In genomic region chr6:32843321-32843978, GRCh38 we compare ENCODE assay signal across 8 cellular contexts. TPM values are rescaled to one million over a fixed set of nuclear protein-coding genes. Genes with fewer than 3 reads are reported as not detected.
DNase-seq lines count a peak whose midpoint lies in the region; ATAC-seq, FAIRE-seq and TF ChIP-seq lines count a peak whose summit lies in the region.

No MANE protein-coding gene starts in this region.

- H3K4me3 Mint-ChIP-seq in activated CD8-positive, alpha-beta T cell treated with anti-CD3 and anti-CD28 coated beads, Interleukin-2, amount 10 ng/mL, durations not matched to agents 7 days and 5 days: peak overlapping the region; percentile 98
- H3K4me3 Mint-ChIP-seq in stimulated activated memory B cell treated with anti-CD40 and anti-IgM and Interleukin-4, amounts not matched to agents 10 μg/mL and 1 μg/mL and 100 μg/mL, for 72 hours: peak overlapping the region; percentile 98

- no peaks in the 10 kb centered on the region for H3K9me3 Mint-ChIP-seq in activated CD8-positive, alpha-beta T cell treated with anti-CD3 and anti-CD28 coated beads, Interleukin-2, amount 10 ng/mL, durations not matched to agents 7 days and 5 days (ENCODE audit: insufficient read depth)
- H3K9me3 Mint-ChIP-seq in stimulated activated memory B cell treated with anti-CD40 and anti-IgM and Interleukin-4, amounts not matched to agents 10 μg/mL and 1 μg/mL and 100 μg/mL, for 72 hours: no peaks in the 10 kb centered on the region

- POLR2A ChIA-PET in A549 (lab: Yijun Ruan, JAX): interaction anchor here (2.5 kb wide), 1 partner anchor 10 kb away, joined by 16 read pairs; the partner anchor contains the start of genes PSMB9 and TAP1
- POLR2A ChIA-PET in activated CD8-positive, alpha-beta T cell treated with anti-CD3 and anti-CD28 coated beads, Interleukin-2, amount 10 ng/mL, durations not matched to agents 7 days and 5 days (lab: Charles Lee): interaction anchor here (0.5 to 11.9 kb wide), 11 partner anchors 8 to 1859 kb away, joined by 3 to 812 read pairs (median 4); partner anchors contain the start of genes BRD2, PSMB9 and TAP1
- POLR2A ChIA-PET in HEK293T (lab: Yijun Ruan, JAX): interaction anchor here (2.4 kb wide), 1 partner anchor 11 kb away, joined by 17 read pairs; the partner anchor contains the start of genes PSMB9 and TAP1

- H3K36me3 ChIP-seq in iPS-15b (ENCODE audit: control insufficient read depth, insufficient read depth, low read length): peaks cover 2% of the 10 kb centered on the region

- FAIRE-seq in A549 (lab: Jason Lieb, UNC) (no peak), GM19239 (lab: Jason Lieb, UNC) (peak; percentile 91)

- TF ChIP-seq EP300 in A549 (IDR thresholded peaks at IDR 0.05): no peak

- H3K4me3 ChIP-seq in A549: peak overlapping the region; percentile 55
- H3K4me3 ChIP-seq in iPS-15b (ENCODE audit: low read depth, low read length): peak overlapping the region; percentile 98

- no peak for TF ChIP-seq POLR2A in A549 (IDR thresholded peaks at IDR 0.05; ENCODE audit: low read length)

- peaks cover 17% of the 10 kb centered on the region for H3K27me3 ChIP-seq in iPS-15b (ENCODE audit: control insufficient read depth, insufficient read depth, low read length)

- peak overlapping the region; percentile 99 for H3K27ac Mint-ChIP-seq in activated CD8-positive, alpha-beta T cell treated with anti-CD3 and anti-CD28 coated beads, Interleukin-2, amount 10 ng/mL, durations not matched to agents 7 days and 5 days
- H3K27ac Mint-ChIP-seq in stimulated activated memory B cell treated with anti-CD40 and anti-IgM and Interleukin-4, amounts not matched to agents 10 μg/mL and 1 μg/mL and 100 μg/mL, for 72 hours: peak overlapping the region; percentile 100

- H3K4me2 ChIP-seq in A549: peak overlapping the region; percentile 82

- no peaks in the 10 kb centered on the region for H3K27me3 Mint-ChIP-seq in activated CD8-positive, alpha-beta T cell treated with anti-CD3 and anti-CD28 coated beads, Interleukin-2, amount 10 ng/mL, durations not matched to agents 7 days and 5 days (ENCODE audit: low read depth)
- H3K27me3 Mint-ChIP-seq in stimulated activated memory B cell treated with anti-CD40 and anti-IgM and Interleukin-4, amounts not matched to agents 10 μg/mL and 1 μg/mL and 100 μg/mL, for 72 hours: no peaks in the 10 kb centered on the region

- H3K4me1 ChIP-seq in A549: 0 out of 3 replicates have a peak, but pooled peaks cover 5% of the 10 kb centered on the region
- peaks cover 2% of the 10 kb centered on the region for H3K4me1 ChIP-seq in iPS-15b (ENCODE audit: control insufficient read depth, insufficient read depth, low read length)

- 12% methylated on average over 23 of the region's 28 CpGs for WGBS in A549 (ENCODE audit: missing lambda C conversion rate)

- DNase-seq in A549 (ENCODE audit: low read depth in 1 of 2, low spot score in 1 of 2) (no peak), GM19239 (ENCODE audit: insufficient read length, low spot score) (no peak), NCI-H1436 treated with DMSO at 0.1 percent for 48 hours (lab: John Stamatoyannopoulos, UW) (no peak), HEK293T (ENCODE audit: extremely low spot score) (no peak), NCI-H2029 (lab: John Stamatoyannopoulos, UW) (no peak)
- no peak for DNase-seq in activated CD8-positive, alpha-beta T cell treated with anti-CD3 and anti-CD28 coated beads, Interleukin-2, amount 10 ng/mL, durations not matched to agents 7 days and 5 days

- peak overlapping the region; percentile 75 to 90 for H3K27ac ChIP-seq in A549

- no peak for TF ChIP-seq CTCF in A549 (IDR thresholded peaks at IDR 0.05)

- H3K9ac ChIP-seq in iPS-15b (ENCODE audit: low read depth, low read length): peak overlapping the region; percentile 54

- ATAC-seq in A549: peak; percentile 2 to 3; a peak in 3 of 6 replicates
- ATAC-seq in activated CD8-positive, alpha-beta T cell treated with anti-CD3 and anti-CD28 coated beads, Interleukin-2, amount 10 ng/mL, durations not matched to agents 7 days and 5 days: no peak
- no peak for ATAC-seq in stimulated activated memory B cell treated with anti-CD40 and anti-IgM and Interleukin-4, amounts not matched to agents 10 μg/mL and 1 μg/mL and 100 μg/mL, for 72 hours

- H3K36me3 Mint-ChIP-seq in activated CD8-positive, alpha-beta T cell treated with anti-CD3 and anti-CD28 coated beads, Interleukin-2, amount 10 ng/mL, durations not matched to agents 7 days and 5 days (ENCODE audit: low read depth): peaks cover 86% of the 10 kb centered on the region
- peaks cover 78% of the 10 kb centered on the region for H3K36me3 Mint-ChIP-seq in stimulated activated memory B cell treated with anti-CD40 and anti-IgM and Interleukin-4, amounts not matched to agents 10 μg/mL and 1 μg/mL and 100 μg/mL, for 72 hours

- H3K9me3 ChIP-seq in A549: no peaks in the 10 kb centered on the region
- H3K9me3 ChIP-seq in iPS-15b (ENCODE audit: control insufficient read depth, insufficient read depth, low read length): no peaks in the 10 kb centered on the region

- peaks cover 68% of the 10 kb centered on the region for H3K4me1 Mint-ChIP-seq in activated CD8-positive, alpha-beta T cell treated with anti-CD3 and anti-CD28 coated beads, Interleukin-2, amount 10 ng/mL, durations not matched to agents 7 days and 5 days (ENCODE audit: low read depth)
- peaks cover 67% of the 10 kb centered on the region for H3K4me1 Mint-ChIP-seq in stimulated activated memory B cell treated with anti-CD40 and anti-IgM and Interleukin-4, amounts not matched to agents 10 μg/mL and 1 μg/mL and 100 μg/mL, for 72 hours

- TF ChIP-seq RAD21 in A549 (conservative IDR thresholded peaks at IDR 0.05 in 1 of 2, IDR thresholded peaks at IDR 0.05 in 1 of 2): no peak

- CTCF ChIA-PET in A549 (lab: Yijun Ruan, JAX) (interaction anchor here (1.8 to 10.9 kb wide), 3 partner anchors 14 to 141 kb away, joined by 7 to 253 read pairs (median 225); partner anchors contain the start of genes PSMB9 and TAP1), HEK293T (lab: Yijun Ruan, JAX) (no interaction called here)
- CTCF ChIA-PET in activated CD8-positive, alpha-beta T cell treated with anti-CD3 and anti-CD28 coated beads, Interleukin-2, amount 10 ng/mL, durations not matched to agents 7 days and 5 days (lab: Charles Lee): interaction anchor here (2.3 to 10.8 kb wide), 4 partner anchors 11 to 141 kb away, joined by 10 to 512 read pairs (median 56); partner anchors contain the start of genes PSMB9 and TAP1

TF ChIP-seq in A549, 52 proteins besides CTCF, POLR2A, EP300 and RAD21 (continues in another document):
- no peak for TF ChIP-seq HES2 (IDR thresholded peaks at IDR 0.05)

TF ChIP-seq in HEK293T, 16 proteins besides CTCF, POLR2A, EP300 and RAD21:
- TF ChIP-seq ZNF384 (IDR thresholded peaks at IDR 0.05) (no peak), FOXK2 (IDR thresholded peaks at IDR 0.05) (no peak), FOXA1 (IDR thresholded peaks at IDR 0.05) (no peak), ARNT (IDR thresholded peaks at IDR 0.05) (no peak), NFRKB (IDR thresholded peaks at IDR 0.05) (no peak), L3MBTL2 (conservative IDR thresholded peaks at IDR 0.05) (no peak), CTBP1 (IDR thresholded peaks at IDR 0.05; ENCODE audit: borderline replicate concordance) (no peak), LEF1 (IDR thresholded peaks at IDR 0.05; ENCODE audit: borderline replicate concordance) (no peak), BHLHE40 (IDR thresholded peaks at IDR 0.05; ENCODE audit: borderline replicate concordance) (no peak)
TF ChIP-seq in HEK293T: peak in this region for 0.

RNA-seq across cellular contexts. Expression of gene PSMB8, which starts 0.4 kb away (rescaled TPM):
- polyA plus RNA-seq in A549 (2011; rRNA removed): 18.7 and 20.2 TPM in 2 replicates
- 11.4 and 13.4 TPM in 2 replicates for polyA plus RNA-seq in A549 (2012; cell fraction: cytosol; rRNA removed)
- polyA plus RNA-seq in A549 (2012; cell fraction: nucleus; rRNA removed): 10.3 and 11.9 TPM in 2 replicates
- 14.6 to 16.6 TPM (median 15.9 TPM) in 3 replicates for polyA plus RNA-seq in A549 (2017; fragmentation: RNase III; extraction: RNeasy Plus Mini Kit Qiagen cat#74134 plus additional on column Dnase treatment)
- 7.3 and 9.3 TPM in 2 replicates for polyA minus RNA-seq in A549 (2011; rRNA and poly(A)+ RNA removed)
- total RNA-seq in activated CD8-positive, alpha-beta T cell treated with anti-CD3 and anti-CD28 coated beads, Interleukin-2, amount 10 ng/mL, durations not matched to agents 7 days and 5 days: 100 to 1,000 TPM; 385 to 397 TPM

RNA-seq across cellular contexts. Expression of gene TAP2, which starts 4.9 kb away (rescaled TPM):
- polyA plus RNA-seq in A549 (2011; rRNA removed): 11.4 and 12.1 TPM in 2 replicates
- polyA plus RNA-seq in A549 (2012; cell fraction: cytosol; rRNA removed): 13.0 and 19.3 TPM in 2 replicates
- polyA plus RNA-seq in A549 (2012; cell fraction: nucleus; rRNA removed): 19.1 and 32.6 TPM in 2 replicates
- polyA plus RNA-seq in A549 (2017; fragmentation: RNase III; extraction: RNeasy Plus Mini Kit Qiagen cat#74134 plus additional on column Dnase treatment): 15.9 to 18.4 TPM (median 16.5 TPM) in 3 replicates
- polyA minus RNA-seq in A549 (2011; rRNA and poly(A)+ RNA removed): 21.0 and 42.2 TPM in 2 replicates
- 100 to 1,000 TPM; 145 to 159 TPM for total RNA-seq in activated CD8-positive, alpha-beta T cell treated with anti-CD3 and anti-CD28 coated beads, Interleukin-2, amount 10 ng/mL, durations not matched to agents 7 days and 5 days

RNA-seq across cellular contexts. Expression of gene TAP1, which starts 10.1 kb away (rescaled TPM):
- polyA plus RNA-seq in A549 (2011; rRNA removed) (21.2 and 28.2 TPM in 2 replicates), A549 (2017; fragmentation: RNase III; extraction: RNeasy Plus Mini Kit Qiagen cat#74134 plus additional on column Dnase treatment) (19.0 to 25.8 TPM (median 21.4 TPM) in 3 replicates)
- 16.4 and 19.8 TPM in 2 replicates for polyA plus RNA-seq in A549 (2012; cell fraction: cytosol; rRNA removed)
- 24.1 and 26.7 TPM in 2 replicates for polyA plus RNA-seq in A549 (2012; cell fraction: nucleus; rRNA removed)
- 24.5 and 30.3 TPM in 2 replicates for polyA minus RNA-seq in A549 (2011; rRNA and poly(A)+ RNA removed)
- total RNA-seq in activated CD8-positive, alpha-beta T cell treated with anti-CD3 and anti-CD28 coated beads, Interleukin-2, amount 10 ng/mL, durations not matched to agents 7 days and 5 days: 100 to 1,000 TPM; 319 to 328 TPM

RNA-seq across cellular contexts. Expression of gene PSMB9, which starts 10.5 kb away (rescaled TPM):
- polyA plus RNA-seq in A549 (2011; rRNA removed) (11.7 and 12.5 TPM in 2 replicates), A549 (2017; fragmentation: RNase III; extraction: RNeasy Plus Mini Kit Qiagen cat#74134 plus additional on column Dnase treatment) (9.2 to 18.9 TPM (median 12.0 TPM) in 3 replicates)
- polyA plus RNA-seq in A549 (2012; cell fraction: cytosol; rRNA removed): 39.1 TPM in 2 replicates
- polyA plus RNA-seq in A549 (2012; cell fraction: nucleus; rRNA removed): 18.5 and 19.2 TPM in 2 replicates
- polyA minus RNA-seq in A549 (2011; rRNA and poly(A)+ RNA removed): 8.1 and 8.9 TPM in 2 replicates
- 100 to 1,000 TPM; 319 to 325 TPM for total RNA-seq in activated CD8-positive, alpha-beta T cell treated with anti-CD3 and anti-CD28 coated beads, Interleukin-2, amount 10 ng/mL, durations not matched to agents 7 days and 5 days

RNA-seq across cellular contexts. Expression of gene HLA-DOB, which starts 26.6 kb away (rescaled TPM):
- 0.10 and 0.11 TPM in 2 replicates for polyA plus RNA-seq in A549 (2011; rRNA removed)
- polyA plus RNA-seq in A549 (2012; cell fraction: cytosol; rRNA removed): 0.09 TPM in 2 replicates
- polyA plus RNA-seq in A549 (2012; cell fraction: nucleus; rRNA removed): 0.52 and 0.84 TPM in 2 replicates
- 0.07 to 0.12 TPM (median 0.08 TPM) in 3 replicates for polyA plus RNA-seq in A549 (2017; fragmentation: RNase III; extraction: RNeasy Plus Mini Kit Qiagen cat#74134 plus additional on column Dnase treatment)
- not detected in 2 replicates for polyA minus RNA-seq in A549 (2011; rRNA and poly(A)+ RNA removed)
- total RNA-seq in activated CD8-positive, alpha-beta T cell treated with anti-CD3 and anti-CD28 coated beads, Interleukin-2, amount 10 ng/mL, durations not matched to agents 7 days and 5 days: 10 to 100 TPM; 15.6 to 17.0 TPM

Comparison
In these comparisons a context has a peak if more than half of its experiments do, and no peak if none do; other contexts are left out.
1. ATAC-seq: peak in A549 (2 of 2); none in activated CD8-positive, alpha-beta T cell treated with anti-CD3 and anti-CD28 coated beads, Interleukin-2, amount 10 ng/mL, durations not matched to agents 7 days and 5 days (single experiment) and stimulated activated memory B cell treated with anti-CD40 and anti-IgM and Interleukin-4, amounts not matched to agents 10 μg/mL and 1 μg/mL and 100 μg/mL, for 72 hours (single experiment).